ENCODE assay signal across 10 cellular contexts in genomic region chr21:36661511-36662309, GRCh38. TPM values are rescaled to one million over a fixed set of nuclear protein-coding genes. Genes with fewer than 3 reads are reported as not detected.
DNase-seq lines count a peak whose midpoint lies in the region; ATAC-seq and TF ChIP-seq lines count a peak whose summit lies in the region.
"Had no signal": no experiment of that assay in that cellular context is flagged by ENCODE, and none has a peak within 500 bp of the region (broad histone marks: within the 10 kb centered on the region; RNA-seq: fewer than 3 reads in every experiment).

No MANE protein-coding gene starts in this region.

- intact Hi-C loops in activated naive CD4-positive, alpha-beta T cell treated with anti-CD3 and anti-CD28 coated beads for 36 hours (cut with micrococcal nuclease): no loop called here

- peaks cover 17% of the 10 kb centered on the region for H3K27me3 Mint-ChIP-seq in activated naive CD4-positive, alpha-beta T cell treated with anti-CD3 and anti-CD28 coated beads for 36 hours (ENCODE audit: low read depth)

- peak; percentile 51 for TF ChIP-seq CTCF in fibroblast of mammary gland (conservative IDR thresholded peaks at IDR 0.05; ENCODE audit: control insufficient read depth, insufficient read depth, low read depth, low read length)

- no peak overlapping the region for H3K4me3 Mint-ChIP-seq in activated naive CD4-positive, alpha-beta T cell treated with anti-CD3 and anti-CD28 coated beads for 36 hours

- peak; percentile 12 for DNase-seq in activated naive CD4-positive, alpha-beta T cell treated with anti-CD3 and anti-CD28 coated beads for 36 hours
- DNase-seq in activated naive CD4-positive, alpha-beta T cell (lab: John Stamatoyannopoulos, UW): no peak
- DNase-seq in OCI-M1 (lab: John Stamatoyannopoulos, UW): peak; percentile 38
- peak; percentile 39 for DNase-seq in fibroblast of mammary gland (ENCODE audit: low read depth)
- peak; percentile 22 for DNase-seq in superior temporal gyrus (ENCODE audit: extremely low spot score)
- DNase-seq: DMS79 had no signal

- no peaks in the 10 kb centered on the region for H3K9me3 Mint-ChIP-seq in activated naive CD4-positive, alpha-beta T cell treated with anti-CD3 and anti-CD28 coated beads for 36 hours

- H3K4me1 Mint-ChIP-seq in activated naive CD4-positive, alpha-beta T cell treated with anti-CD3 and anti-CD28 coated beads for 36 hours (ENCODE audit: low read depth): no peaks in the 10 kb centered on the region

- no peaks in the 10 kb centered on the region for H3K36me3 Mint-ChIP-seq in activated naive CD4-positive, alpha-beta T cell treated with anti-CD3 and anti-CD28 coated beads for 36 hours (ENCODE audit: low read depth)

- H3K27ac Mint-ChIP-seq in activated naive CD4-positive, alpha-beta T cell treated with anti-CD3 and anti-CD28 coated beads for 36 hours: no peak overlapping the region

- no peak overlapping the region for H3K4me3 ChIP-seq in fibroblast of mammary gland (ENCODE audit: control insufficient read depth, low read depth, low read length)
- H3K4me3 ChIP-seq: mucosa of descending colon had no signal

- CTCF ChIA-PET in activated naive CD4-positive, alpha-beta T cell treated with anti-CD3 and anti-CD28 coated beads for 36 hours (lab: Charles Lee): interaction anchor here (0.6 to 1.0 kb wide), 3 partner anchors 31 to 287 kb away, joined by 3 to 4 read pairs (median 3); no protein-coding TSS in a partner anchor

- no peak for ATAC-seq in GM18498 (IDR thresholded peaks at IDR 0.05; ENCODE audit: unreplicated experiment)
- ATAC-seq in GM19397 (IDR thresholded peaks at IDR 0.05; ENCODE audit: unreplicated experiment): no peak
- no peak for ATAC-seq in HG03025 (IDR thresholded peaks at IDR 0.05; ENCODE audit: low FRiP score, unreplicated experiment)
- ATAC-seq: mucosa of descending colon had no signal

RNA-seq across cellular contexts. Expression of gene SIM2, which starts 37.2 kb away (rescaled TPM):
- total RNA-seq in activated naive CD4-positive, alpha-beta T cell treated with anti-CD3 and anti-CD28 coated beads for 36 hours: under 1 TPM; 0.74 to 0.94 TPM
- total RNA-seq: mucosa of descending colon had no signal

Comparison
In these comparisons a context has a peak if more than half of its experiments do, and no peak if none do; other contexts are left out.
1. DNase-seq: peak in activated naive CD4-positive, alpha-beta T cell treated with anti-CD3 and anti-CD28 coated beads for 36 hours (single experiment), OCI-M1 (single experiment), fibroblast of mammary gland (single experiment) and superior temporal gyrus (single experiment); none in activated naive CD4-positive, alpha-beta T cell (0 of 4).